ENCODE assay signal across 25 cellular contexts in genomic region chr22:26357813-26358212, GRCh38.
A peak's percentile ranks its signal among the peaks of the same experiment; 100 is the strongest.
DNase-seq lines count a peak whose midpoint lies in the region; FAIRE-seq and TF ChIP-seq lines count a peak whose summit lies in the region.
"Had no signal": no experiment of that assay in that cellular context is flagged by ENCODE, and none has a peak within 500 bp of the region (broad histone marks: within the 10 kb centered on the region; RNA-seq: fewer than 3 reads in every experiment).

No MANE protein-coding gene starts in this region.

- H3K27ac Mint-ChIP-seq in glutamatergic neuron (ENCODE audit: unreplicated experiment) = peak overlapping the region; percentile 38
- H3K27ac Mint-ChIP-seq: CD4-positive, alpha-beta T cell; GM23338; H9; HFFc6 had no signal

- DNase-seq in NCI-H524 treated with DMSO at 0.1 percent for 48 hours (lab: John Stamatoyannopoulos, UW) (peak; percentile 3), glutamatergic neuron (no peak), mesendoderm (no peak), urothelium cell line (ENCODE audit: low spot score) (no peak), small intestine (no peak), spleen (no peak)
- no peak for DNase-seq in activated T-cell treated with anti-CD3 and anti-CD28 coated beads, Interleukin-2, amount 50 U/mL, for 1 hour
- DNase-seq: 8988T; ACHN; AML-193; BE2C; CD4-positive, alpha-beta T cell; CD8-positive, alpha-beta memory T cell; DMS 273 treated with DMSO at 0.1 percent for 48 hours; DMS79; EL; GDM1; H9; HFFc6 had no signal

- no peak overlapping the region for H3K4me3 Mint-ChIP-seq in glutamatergic neuron (ENCODE audit: unreplicated experiment)
- H3K4me3 Mint-ChIP-seq: CD14-positive monocyte; CD4-positive, alpha-beta T cell; CD8-positive, alpha-beta memory T cell; GM23338; H9; HFFc6 had no signal

- no peak overlapping the region for H3K18ac ChIP-seq in mesendoderm (ENCODE audit: low read length)

- no peaks in the 10 kb centered on the region for H3K79me1 ChIP-seq in mesendoderm (ENCODE audit: low read length)

- no peak overlapping the region for H3K56ac ChIP-seq in mesendoderm (ENCODE audit: low read length)

- H2BK15ac ChIP-seq in mesendoderm (replicated peaks; ENCODE audit: low read depth) = no peak overlapping the region

- H3K23ac ChIP-seq in mesendoderm (ENCODE audit: low read length) = no peak overlapping the region

- H4K5ac ChIP-seq in mesendoderm (ENCODE audit: low read length) = no peak overlapping the region

- no peaks in the 10 kb centered on the region for H3K9me3 ChIP-seq in small intestine (ENCODE audit: control insufficient read depth, low read depth)
- no peaks in the 10 kb centered on the region for H3K9me3 ChIP-seq in spleen
- H3K9me3 ChIP-seq: A549; BE2C; BLaER1 treated with 17β-estradiol and CSF1 and Interleukin-3, amounts not matched to agents 10 nM and 100 nM had no signal

- H3K27me3 Mint-ChIP-seq in glutamatergic neuron (ENCODE audit: unreplicated experiment) = peaks cover 2% of the 10 kb centered on the region

- H2BK120ac ChIP-seq in mesendoderm (ENCODE audit: low read depth, low read length) = peak overlapping the region; percentile 34

- WGBS in mesendoderm (ENCODE audit: extremely low coverage, insufficient coverage, low lambda C conversion rate) = no CpG with 5 or more reads among the region's 9 CpGs
- 69 to 74% (median 71%) methylated on average over 9 of the region's 9 CpGs for WGBS in small intestine, 3 donors
- WGBS in spleen, 5 donors = 74 to 86% (median 79%) methylated on average over 9 of the region's 9 CpGs

- H3K4ac ChIP-seq in mesendoderm (ENCODE audit: low read depth, low read length) = no peak overlapping the region

- H2BK5ac ChIP-seq in mesendoderm (ENCODE audit: low read length) = no peak overlapping the region

- H3K79me2 ChIP-seq in mesendoderm (ENCODE audit: control insufficient read depth, insufficient read depth, low read length) = no peaks in the 10 kb centered on the region

- peaks cover 19% of the 10 kb centered on the region for H3K4me1 Mint-ChIP-seq in glutamatergic neuron (ENCODE audit: low read depth, unreplicated experiment)

- no peak overlapping the region for H3K9ac ChIP-seq in mesendoderm (ENCODE audit: low read length)

- H3K27ac ChIP-seq in mesendoderm (ENCODE audit: low read depth, low read length) (no peak overlapping the region), small intestine (ENCODE audit: low read depth in 1 of 2, low read length in 1 of 2) (no peak overlapping the region), spleen (no peak overlapping the region)
- H3K27ac ChIP-seq: A549 had no signal

- H3K4me1 ChIP-seq in mesendoderm (ENCODE audit: control insufficient read depth, low read depth, low read length) (peaks cover 2% of the 10 kb centered on the region), small intestine (ENCODE audit: control insufficient read depth in 2 of 2, insufficient read depth in 1 of 2, low read depth in 1 of 2, low read length in 1 of 2) (no peaks in the 10 kb centered on the region), spleen (peaks cover 5 to 10% (median 9%) of the 10 kb centered on the region in 6 donors)
- H3K4me1 ChIP-seq: A549, BE2C had no signal

- H3K4me3 ChIP-seq in mesendoderm (ENCODE audit: low read length) = no peak overlapping the region
- no peak overlapping the region for H3K4me3 ChIP-seq in small intestine (ENCODE audit: low read depth in 1 of 2, low read length in 2 of 2)
- H3K4me3 ChIP-seq in spleen = no peak overlapping the region
- H3K4me3 ChIP-seq: A549; BLaER1 treated with 17β-estradiol and CSF1 and Interleukin-3, amounts not matched to agents 10 nM and 100 nM; GM12878; GM23338 had no signal

- no peak overlapping the region for H3K4me2 ChIP-seq in mesendoderm (ENCODE audit: low read length)
- H3K4me2 ChIP-seq: A549, GM23338 had no signal

- no peaks in the 10 kb centered on the region for H3K27me3 ChIP-seq in mesendoderm (ENCODE audit: insufficient read depth, low read length, poor library complexity)
- no peaks in the 10 kb centered on the region for H3K27me3 ChIP-seq in small intestine (ENCODE audit: control insufficient read depth in 2 of 2, insufficient read depth in 2 of 2, low read length in 2 of 2)
- peaks cover 0 to 57% (median 5%) of the 10 kb centered on the region in 7 donors for H3K27me3 ChIP-seq in spleen (replicated peaks in 1 of 7)
- H3K27me3 ChIP-seq: BE2C; BLaER1 treated with 17β-estradiol and CSF1 and Interleukin-3, amounts not matched to agents 10 nM and 100 nM had no signal

- FAIRE-seq in urothelium cell line (lab: Jason Lieb, UNC) (peak; percentile 58), small intestine (lab: Jason Lieb, UNC) (no peak)
- FAIRE-seq: A549, D721Med, GM12878 had no signal

- intact Hi-C loops in spleen (cut with DNase I; ENCODE audit: low total_unique reads) = no loop called here

- TF ChIP-seq POLR2A in spleen (IDR thresholded peaks at IDR 0.05) = no peak

- peaks cover 8% of the 10 kb centered on the region for H3K36me3 Mint-ChIP-seq in glutamatergic neuron (ENCODE audit: unreplicated experiment)
- H3K36me3 Mint-ChIP-seq: CD14-positive monocyte; CD8-positive, alpha-beta memory T cell had no signal

- H3K9me3 Mint-ChIP-seq in glutamatergic neuron (ENCODE audit: unreplicated experiment) = peaks cover 6% of the 10 kb centered on the region
- H3K9me3 Mint-ChIP-seq: CD4-positive, alpha-beta T cell; CD8-positive, alpha-beta memory T cell; GM23338; H9; HFFc6 had no signal

- H2AK5ac ChIP-seq in mesendoderm (ENCODE audit: low read length) = no peak overlapping the region

- H3K36me3 ChIP-seq in mesendoderm (ENCODE audit: control insufficient read depth, insufficient read depth, low read length) (no peaks in the 10 kb centered on the region), small intestine (ENCODE audit: control insufficient read depth in 2 of 2, insufficient read depth in 2 of 2, low read length in 2 of 2) (no peaks in the 10 kb centered on the region), spleen (no peaks in the 10 kb centered on the region)
- H3K36me3 ChIP-seq: BE2C; BLaER1 treated with 17β-estradiol and CSF1 and Interleukin-3, amounts not matched to agents 10 nM and 100 nM had no signal

- no peak overlapping the region for H4K8ac ChIP-seq in mesendoderm (ENCODE audit: low read depth, low read length)

- TF ChIP-seq CTCF in glutamatergic neuron (IDR thresholded peaks at IDR 0.05; ENCODE audit: partially characterized antibody, unreplicated experiment) = no peak
- no peak for TF ChIP-seq CTCF in spleen (IDR thresholded peaks at IDR 0.05 in 8 of 11, conservative IDR thresholded peaks at IDR 0.05 in 3 of 11)
